In genomic region chr16:30394603-30395154, GRCh38 we compare ENCODE assay signal across 8 cellular contexts. TPM values are rescaled to one million over a fixed set of nuclear protein-coding genes. Genes with fewer than 3 reads are reported as not detected.
A peak's percentile ranks its signal among the peaks of the same experiment; 100 is the strongest.
DNase-seq lines count a peak whose midpoint lies in the region; ATAC-seq and TF ChIP-seq lines count a peak whose summit lies in the region.

No MANE protein-coding gene starts in this region.

- H3K4me3 ChIP-seq in SK-N-SH (ENCODE audit: low read depth in 2 of 2, low read length in 1 of 2) (peak overlapping the region; percentile 88 to 94), fibroblast of pulmonary artery (replicated peaks; ENCODE audit: low read depth, low read length) (peak overlapping the region; percentile 75), ovary (peak overlapping the region; percentile 78)

- intact Hi-C loops in ovary (cut with DNase I) = loop anchor here in 1 of 4 donors (10.0 kb wide), 1 partner anchor 300 kb away; the partner anchor contains the start of genes TBX6 and YPEL3

- H4K20me1 ChIP-seq in SK-N-SH (ENCODE audit: insufficient read depth) = no peaks in the 10 kb centered on the region

- TF ChIP-seq POLR2A in ovary (IDR thresholded peaks at IDR 0.05) = no peak

- H3K27ac ChIP-seq in SK-N-SH (ENCODE audit: low read depth in 2 of 2, low read length in 1 of 2) = peak overlapping the region; percentile 83 to 96
- no peak overlapping the region for H3K27ac ChIP-seq in ovary

- H3K9ac ChIP-seq in SK-N-SH = peak overlapping the region; percentile 94

- H3K9me2 ChIP-seq in SK-N-SH = no peaks in the 10 kb centered on the region

- H2AFZ ChIP-seq in SK-N-SH (ENCODE audit: low read depth) = peak overlapping the region; percentile 79

- no peak for TF ChIP-seq RAD21 in SK-N-SH (IDR thresholded peaks at IDR 0.05; ENCODE audit: low read length)

- POLR2A ChIA-PET in SK-N-SH (lab: Yijun Ruan, JAX) = interaction anchor here (0.9 to 4.0 kb wide), 14 partner anchors 11 to 587 kb away, joined by 3 to 33 read pairs (median 6); partner anchors contain the start of genes CD2BP2, SEPTIN1 and ZNF771

- peaks cover 5 to 18% of the 10 kb centered on the region in 2 experiments for H3K36me3 ChIP-seq in SK-N-SH (replicated peaks in 1 of 2; ENCODE audit: control insufficient read depth in 1 of 2, insufficient read depth in 2 of 2, low read length in 1 of 2)
- no peaks in the 10 kb centered on the region for H3K36me3 ChIP-seq in ovary

- H3K4me1 ChIP-seq in SK-N-SH (ENCODE audit: control insufficient read depth in 1 of 2, insufficient read depth in 2 of 2, low read depth in 1 of 2, low read length in 1 of 2) (peaks cover 8 to 15% of the 10 kb centered on the region in 2 experiments; a peak in 2 of 4 replicates), ovary (ENCODE audit: insufficient read depth) (peaks cover 2% of the 10 kb centered on the region)

- H3F3A ChIP-seq in SK-N-SH (replicated peaks; ENCODE audit: insufficient read depth) = peaks cover 27% of the 10 kb centered on the region

- TF ChIP-seq CTCF in SK-N-SH (IDR thresholded peaks at IDR 0.05) (no peak), fibroblast of pulmonary artery (IDR thresholded peaks at IDR 0.05; ENCODE audit: low read length, missing control alignments) (no peak), ovary (IDR thresholded peaks at IDR 0.05) (no peak)

- H3K79me2 ChIP-seq in SK-N-SH (ENCODE audit: insufficient read depth) = peaks cover 28% of the 10 kb centered on the region

- DNase-seq in NCI-H1092 treated with DMSO at 0.1 percent for 48 hours (lab: John Stamatoyannopoulos, UW) = peak; percentile 58
- no peak for DNase-seq in NCI-H1092 (lab: John Stamatoyannopoulos, UW)
- no peak for DNase-seq in SK-N-SH
- peak; percentile 63 for DNase-seq in fibroblast of pulmonary artery (ENCODE audit: low read depth)
- DNase-seq in ovary = no peak
- DNase-seq in NCI-H345 (lab: John Stamatoyannopoulos, UW) = no peak
- DNase-seq in globus pallidus (ENCODE audit: low spot score) = no peak

- TF ChIP-seq EP300 in SK-N-SH (IDR thresholded peaks at IDR 0.05; ENCODE audit: borderline replicate concordance in 1 of 2, low read depth in 1 of 2, low read length in 1 of 2) = no peak
- no peak for TF ChIP-seq EP300 in ovary (IDR thresholded peaks at IDR 0.05)

- H3K9me3 ChIP-seq in SK-N-SH (no peaks in the 10 kb centered on the region), ovary (no peaks in the 10 kb centered on the region)

- ATAC-seq in HG03521 (IDR thresholded peaks at IDR 0.05; ENCODE audit: unreplicated experiment) = no peak

- WGBS in SK-N-SH (ENCODE audit: low lambda C conversion rate) = 6% methylated on average over 31 of the region's 31 CpGs
- WGBS in ovary, 3 donors = 1 to 3% (median 2%) methylated on average over 28 to 31 of the region's 31 CpGs

- CTCF ChIA-PET in SK-N-SH (lab: Yijun Ruan, JAX) = interaction anchor here (0.8 to 2.7 kb wide), 11 partner anchors 10 to 234 kb away, joined by 3 to 30 read pairs (median 4); partner anchors contain the start of genes TBC1D10B and ZNF771

- H3K27me3 ChIP-seq in SK-N-SH (ENCODE audit: insufficient read depth) (no peaks in the 10 kb centered on the region), ovary (no peaks in the 10 kb centered on the region)

- peak overlapping the region; percentile 78 for H3K4me2 ChIP-seq in SK-N-SH

TF ChIP-seq in SK-N-SH, 30 proteins besides CTCF, POLR2A, EP300 and RAD21:
- TF ChIP-seq TAF1 (IDR thresholded peaks at IDR 0.05; ENCODE audit: borderline replicate concordance, low read depth, low read length) = no peak
- TF ChIP-seq MXI1 (IDR thresholded peaks at IDR 0.05; ENCODE audit: low read depth, low read length) = no peak
- TF ChIP-seq MEF2A (IDR thresholded peaks at IDR 0.05; ENCODE audit: borderline replicate concordance, low read depth) = no peak

RNA-seq across cellular contexts. Expression of gene ZNF48, which starts 0.5 kb away (rescaled TPM):
- 7.9 and 8.8 TPM in 2 replicates for polyA plus RNA-seq in SK-N-SH (2012; rRNA removed)
- polyA plus RNA-seq in SK-N-SH (2012; cell fraction: cytosol; rRNA removed) = 7.3 and 7.6 TPM in 2 replicates
- polyA plus RNA-seq in SK-N-SH (2012; cell fraction: nucleus; rRNA removed) = 14.8 and 17.0 TPM in 2 replicates
- total RNA-seq in ovary = 1 to 10 TPM; 6.2 to 9.8 (median 6.7) TPM
- 1 to 10 TPM; 2.7 to 4.8 TPM for polyA plus RNA-seq in ovary

RNA-seq across cellular contexts. Expression of gene SEPTIN1, which starts 12.3 kb away (rescaled TPM):
- polyA plus RNA-seq in SK-N-SH (2012; rRNA removed) = 0.13 and 0.25 TPM in 2 replicates
- polyA plus RNA-seq in SK-N-SH (2012; cell fraction: cytosol; rRNA removed) = 0.35 and 0.43 TPM in 2 replicates
- 0.76 and 0.94 TPM in 2 replicates for polyA plus RNA-seq in SK-N-SH (2012; cell fraction: nucleus; rRNA removed)
- total RNA-seq in ovary = 1 to 10 TPM in 6 of 7 donors, under 1 TPM in 1; 0.46 to 8.2 (median 4.4) TPM
- 1 to 10 TPM; 1.9 to 3.2 TPM for polyA plus RNA-seq in ovary

RNA-seq across cellular contexts. Expression of gene ZNF771, which starts 12.7 kb away (rescaled TPM):
- 20.4 and 21.7 TPM in 2 replicates for polyA plus RNA-seq in SK-N-SH (2012; rRNA removed)
- 13.5 and 14.9 TPM in 2 replicates for polyA plus RNA-seq in SK-N-SH (2012; cell fraction: cytosol; rRNA removed)
- polyA plus RNA-seq in SK-N-SH (2012; cell fraction: nucleus; rRNA removed) = 35.9 and 52.3 TPM in 2 replicates
- 10 to 100 TPM; 12.4 to 33.3 (median 18.7) TPM for total RNA-seq in ovary
- polyA plus RNA-seq in ovary = 10 to 100 TPM in 1 of 2 donors, 1 to 10 TPM in 1; 4.1 to 12.8 TPM

RNA-seq across cellular contexts. Expression of gene MYL11, which starts 20.1 kb away (rescaled TPM):
- 0.23 TPM in 1 of 2 replicates, not detected in the other for polyA plus RNA-seq in SK-N-SH (2012; rRNA removed)
- polyA plus RNA-seq in SK-N-SH (2012; cell fraction: cytosol; rRNA removed) = not detected in 2 replicates
- 0.08 and 0.65 TPM in 2 replicates for polyA plus RNA-seq in SK-N-SH (2012; cell fraction: nucleus; rRNA removed)
- 1 to 10 TPM in 2 of 7 donors, not detected in 5; 1.0 to 1.3 TPM for total RNA-seq in ovary
- polyA plus RNA-seq in ovary = 1 to 10 TPM in 1 of 2 donors, under 1 TPM in 1; 0.38 to 1.4 TPM

RNA-seq across cellular contexts. Expression of gene TBC1D10B, which starts 24.4 kb away (rescaled TPM):
- polyA plus RNA-seq in SK-N-SH (2012; rRNA removed) (15.7 and 20.5 TPM in 2 replicates), ovary (10 to 100 TPM; 24.7 to 29.7 TPM)
- polyA plus RNA-seq in SK-N-SH (2012; cell fraction: cytosol; rRNA removed) = 9.0 and 13.6 TPM in 2 replicates
- 41.2 and 55.4 TPM in 2 replicates for polyA plus RNA-seq in SK-N-SH (2012; cell fraction: nucleus; rRNA removed)
- total RNA-seq in ovary = 10 to 100 TPM; 18.4 to 46.9 (median 38.0) TPM

Comparison
In these comparisons a context has a peak if more than half of its experiments do, and no peak if none do; other contexts are left out.
1. DNase-seq: peak in NCI-H1092 treated with DMSO at 0.1 percent for 48 hours (single experiment) and fibroblast of pulmonary artery (single experiment); none in NCI-H1092 (single experiment), SK-N-SH (single experiment), ovary (0 of 5), NCI-H345 (single experiment) and globus pallidus (single experiment).
2. H3K27ac ChIP-seq: peak in SK-N-SH (2 of 2); none in ovary (0 of 2).
3. Peak in every context shown above with its lines, with median percentiles within 50 percentile points of each other: H3K4me3 ChIP-seq.